ENCODE assay signal across 8 cellular contexts in the genomic region with DNA sequence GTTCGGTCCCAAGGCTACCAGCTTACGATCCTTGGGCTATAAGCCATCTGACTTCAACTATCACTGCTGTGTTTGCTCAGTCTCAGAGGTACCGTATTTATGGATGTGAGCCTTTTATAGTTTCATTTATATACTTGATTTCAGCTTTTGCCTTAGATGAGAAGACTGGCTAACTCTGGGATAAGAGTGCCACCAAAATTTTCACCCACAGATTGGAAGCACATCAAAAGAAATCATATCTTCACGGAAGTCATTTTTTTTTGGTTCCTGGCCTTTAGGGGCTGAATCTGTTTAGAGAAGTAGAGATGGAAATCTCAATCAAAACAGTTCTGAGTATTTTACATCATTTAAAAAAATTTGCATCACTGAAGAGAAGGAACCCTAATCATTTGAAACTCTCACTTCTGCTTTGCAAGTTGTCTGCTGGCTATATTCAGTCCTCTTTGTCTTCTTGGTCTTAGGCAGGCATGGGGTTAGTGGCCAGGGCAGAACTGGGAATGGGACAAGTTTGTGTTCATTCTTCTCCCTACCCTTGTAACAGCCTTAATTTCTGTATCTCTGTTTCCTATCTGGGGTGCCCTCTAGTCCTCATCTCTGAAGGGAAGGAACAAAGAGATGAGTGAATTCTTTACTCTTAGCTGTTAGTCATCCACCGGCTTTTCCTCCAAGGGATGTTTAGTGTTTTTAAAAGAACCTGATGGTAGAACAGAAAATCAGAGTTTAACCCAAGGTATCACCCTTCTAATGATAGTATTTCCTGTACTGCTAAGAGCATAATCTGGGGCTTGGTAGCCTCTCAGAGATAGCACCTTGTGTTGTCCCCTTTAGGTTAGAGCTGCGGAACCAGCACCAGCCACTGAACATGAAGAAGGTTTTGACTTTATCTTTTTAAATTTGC. TPM values are rescaled to one million over a fixed set of nuclear protein-coding genes. Genes with fewer than 3 reads are reported as not detected.
DNase-seq lines count a peak whose midpoint lies in the region; ATAC-seq and TF ChIP-seq lines count a peak whose summit lies in the region.

No MANE protein-coding gene starts in this region.

- ATAC-seq in GM18867 (IDR thresholded peaks at IDR 0.05; ENCODE audit: unreplicated experiment) (peak; percentile 50), HG02642 (IDR thresholded peaks at IDR 0.05; ENCODE audit: poor library complexity, unreplicated experiment) (peak; percentile 53), mucosa of descending colon (peak; percentile 35)

- intact Hi-C loops in mucosa of descending colon (cut with DNase I, micrococcal nuclease): no loop called here

- no peaks in the 10 kb centered on the region for H3K36me3 ChIP-seq in mucosa of descending colon (ENCODE audit: low read depth)

- no peaks in the 10 kb centered on the region for H3K9me3 ChIP-seq in mucosa of descending colon

- TF ChIP-seq CTCF in NB4 (IDR thresholded peaks at IDR 0.05; ENCODE audit: low read depth, low read length): no peak
- TF ChIP-seq CTCF in mucosa of descending colon (IDR thresholded peaks at IDR 0.05): no peak

- TF ChIP-seq POLR2A in NB4 (IDR thresholded peaks at IDR 0.05; ENCODE audit: extremely low read depth, insufficient read length): no peak

- H3K4me1 ChIP-seq in mucosa of descending colon (ENCODE audit: low read depth): peaks cover 11% of the 10 kb centered on the region

- DNase-seq in NB4 (ENCODE audit: low read depth): peak; percentile 48
- DNase-seq in mucosa of descending colon: no peak
- no peak for DNase-seq in NCI-H2227 treated with DMSO at 0.1 percent for 48 hours (lab: John Stamatoyannopoulos, UW)
- DNase-seq in SHP77 (lab: John Stamatoyannopoulos, UW): no peak
- DNase-seq in NCI-H2081 (lab: John Stamatoyannopoulos, UW): no peak
- DNase-seq in HuH-7.5 (ENCODE audit: low spot score): no peak

- peak overlapping the region; percentile 61 for H3K4me3 ChIP-seq in NB4 (ENCODE audit: low read depth, low read length)
- no peak overlapping the region for H3K4me3 ChIP-seq in mucosa of descending colon

RNA-seq across cellular contexts. Expression of a gene that starts 14.1 kb away (rescaled TPM):
- 10 to 100 TPM in 2 of 3 donors, 1 to 10 TPM in 1; 8.7 to 15.7 (median 12.3) TPM for total RNA-seq in mucosa of descending colon
